In genomic region chr12:125092872-125093680, GRCh38 we compare ENCODE assay signal across 1 cellular context.
A peak's percentile ranks its signal among the peaks of the same experiment; 100 is the strongest.
TF ChIP-seq lines count a peak whose summit lies in the region.

No MANE protein-coding gene starts in this region.

TF ChIP-seq in HepG2, 621 proteins besides CTCF, POLR2A, EP300 and RAD21 (continued from another document and continues in another):
- TF ChIP-seq CBX5 (CRISPR knock-in tag; IDR thresholded peaks at IDR 0.05; ENCODE audit: borderline replicate concordance) (no peak), PLSCR1 (CRISPR knock-in tag; IDR thresholded peaks at IDR 0.05; ENCODE audit: borderline replicate concordance) (no peak), NONO (IDR thresholded peaks at IDR 0.05) (no peak), NONO (CRISPR knock-in tag; conservative IDR thresholded peaks at IDR 0.05) (peak; percentile 22; the same call in 1 of the 2 replicates), CERS6 (CRISPR knock-in tag; IDR thresholded peaks at IDR 0.05) (no peak), ZNF354B (CRISPR knock-in tag; IDR thresholded peaks at IDR 0.05) (0 out of 2 replicates have a peak, but pooled peaks have one; percentile 55), STAT6 (CRISPR knock-in tag; IDR thresholded peaks at IDR 0.05; ENCODE audit: borderline replicate concordance) (peak; percentile 41; the same call in 1 of the 2 replicates), STAT5B (CRISPR knock-in tag; IDR thresholded peaks at IDR 0.05) (no peak), GRHL1 (CRISPR knock-in tag; conservative IDR thresholded peaks at IDR 0.05) (no peak), ZBTB2 (CRISPR knock-in tag; IDR thresholded peaks at IDR 0.05; ENCODE audit: low read depth) (0 out of 2 replicates have a peak, but pooled peaks have one; percentile 30), ZNF33A (CRISPR knock-in tag; IDR thresholded peaks at IDR 0.05; ENCODE audit: borderline replicate concordance) (no peak), ARID2 (CRISPR knock-in tag; IDR thresholded peaks at IDR 0.05; ENCODE audit: borderline replicate concordance) (0 out of 2 replicates have a peak, but pooled peaks have one; percentile 71), ZNF281 (CRISPR knock-in tag; IDR thresholded peaks at IDR 0.05; ENCODE audit: borderline replicate concordance) (no peak), HDAC1 (CRISPR knock-in tag; IDR thresholded peaks at IDR 0.05) (peak; percentile 90), CEBPZ (IDR thresholded peaks at IDR 0.05; ENCODE audit: low read length) (no peak), FOSL2 (CRISPR knock-in tag; IDR thresholded peaks at IDR 0.05) (peak; percentile 36; the same call in 1 of the 2 replicates), PRPF4 (IDR thresholded peaks at IDR 0.05; ENCODE audit: low read depth, low read length, poor library complexity, severe bottlenecking) (no peak), ZMAT5 (CRISPR knock-in tag; IDR thresholded peaks at IDR 0.05; ENCODE audit: borderline replicate concordance, low read depth) (no peak), TEAD3 (CRISPR knock-in tag; optimal IDR thresholded peaks at IDR 0.05; ENCODE audit: borderline replicate concordance) (peak; percentile 41), SMAD9 (CRISPR knock-in tag; IDR thresholded peaks at IDR 0.05) (no peak), UBTF (CRISPR knock-in tag; IDR thresholded peaks at IDR 0.05) (peak; percentile 77), MYPOP (CRISPR knock-in tag; IDR thresholded peaks at IDR 0.05) (0 out of 2 replicates have a peak, but pooled peaks have one; percentile 52), ZNF784 (CRISPR knock-in tag; IDR thresholded peaks at IDR 0.05; ENCODE audit: borderline replicate concordance) (no peak; the same call in 1 of the 2 replicates), ZNF614 (CRISPR knock-in tag; IDR thresholded peaks at IDR 0.05; ENCODE audit: borderline replicate concordance) (no peak), SMYD3 (CRISPR knock-in tag; IDR thresholded peaks at IDR 0.05) (peak; percentile 76), CBX1 (IDR thresholded peaks at IDR 0.05; ENCODE audit: low read depth) (peak; percentile 23), TOE1 (CRISPR knock-in tag; IDR thresholded peaks at IDR 0.05) (no peak), USF2 (IDR thresholded peaks at IDR 0.05; ENCODE audit: low read depth, low read length) (no peak), USF2 (CRISPR knock-in tag; IDR thresholded peaks at IDR 0.05; ENCODE audit: borderline replicate concordance) (no peak), CBX2 (IDR thresholded peaks at IDR 0.05; ENCODE audit: low read depth, low read length) (no peak), CBX2 (CRISPR knock-in tag; IDR thresholded peaks at IDR 0.05; ENCODE audit: low read depth) (no peak), SPEN (CRISPR knock-in tag; IDR thresholded peaks at IDR 0.05; ENCODE audit: low read depth) (peak; percentile 59; the same call in 1 of the 2 replicates), ELF1 (CRISPR knock-in tag; IDR thresholded peaks at IDR 0.05) (0 out of 2 replicates have a peak, but pooled peaks have one; percentile 12), ZNF775 (CRISPR knock-in tag; IDR thresholded peaks at IDR 0.05; ENCODE audit: borderline replicate concordance) (no peak), ZFYVE20 (CRISPR knock-in tag; IDR thresholded peaks at IDR 0.05; ENCODE audit: borderline replicate concordance, low read depth) (no peak), YEATS2 (CRISPR knock-in tag; IDR thresholded peaks at IDR 0.05; ENCODE audit: borderline replicate concordance) (peak; percentile 30; the same call in 1 of the 2 replicates)
